In the genomic region with DNA sequence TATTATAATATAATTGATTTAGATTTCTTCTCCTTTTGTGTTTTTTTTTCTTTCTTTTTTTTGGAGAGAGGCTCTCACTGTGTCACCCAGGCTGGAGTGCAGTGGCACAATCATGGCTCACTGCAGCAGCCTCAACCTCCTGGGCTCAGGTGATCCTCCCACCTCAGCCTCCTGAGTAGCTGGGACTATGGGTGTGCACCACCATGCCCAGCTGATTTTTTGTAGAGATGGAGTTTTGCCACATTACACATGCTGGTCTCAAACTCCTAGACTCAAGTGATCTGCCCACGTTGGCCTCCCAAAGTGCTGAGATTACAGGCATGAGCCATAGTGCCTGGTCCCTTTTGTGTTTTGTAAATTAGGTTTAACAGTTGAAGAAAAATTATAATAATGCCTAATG, we compare ENCODE assay signal across 3 cellular contexts.
A peak's percentile ranks its signal among the peaks of the same experiment; 100 is the strongest.
DNase-seq lines count a peak whose midpoint lies in the region; TF ChIP-seq lines count a peak whose summit lies in the region.
"Not testable (repeated sequence)": the region's sequence is repeated elsewhere in the genome, so short reads cannot be mapped to it uniquely, and the experiment has no call there.

No MANE protein-coding gene starts in this region.

- not testable (repeated sequence) for H3K36me3 ChIP-seq in right atrium auricular region

- DNase-seq in right atrium auricular region (ENCODE audit: low spot score) (peak; percentile 50), islet precursor cell (peak; percentile 2), osteocyte (ENCODE audit: extremely low spot score, unreplicated experiment) (peak; percentile 57)

- not testable (repeated sequence) for H3K36me3 Mint-ChIP-seq in osteocyte (ENCODE audit: unreplicated experiment)

- not testable (repeated sequence) for H3K27ac Mint-ChIP-seq in osteocyte (ENCODE audit: unreplicated experiment)

- not testable (repeated sequence) for H3K27me3 ChIP-seq in right atrium auricular region

- not testable (repeated sequence) for H3K4me1 Mint-ChIP-seq in osteocyte (ENCODE audit: unreplicated experiment)

- not testable (repeated sequence) for TF ChIP-seq CTCF in right atrium auricular region (IDR thresholded peaks at IDR 0.05); osteocyte (IDR thresholded peaks at IDR 0.05)

- not testable (repeated sequence) for H3K4me3 ChIP-seq in right atrium auricular region

- H3K27me3 Mint-ChIP-seq in osteocyte (ENCODE audit: unreplicated experiment): not testable (repeated sequence)

- H3K4me1 ChIP-seq in right atrium auricular region: not testable (repeated sequence)

- H3K9me3 ChIP-seq in right atrium auricular region: not testable (repeated sequence)

- H3K4me3 Mint-ChIP-seq in osteocyte (ENCODE audit: unreplicated experiment): not testable (repeated sequence)

- H3K9me3 Mint-ChIP-seq in osteocyte (ENCODE audit: unreplicated experiment): peaks cover 27% of the 10 kb centered on the region

- H3K27ac ChIP-seq in right atrium auricular region: not testable (repeated sequence)

Comparison
In these comparisons a context has a peak if more than half of its experiments do, and no peak if none do; other contexts are left out.
1. DNase-seq: peak in every context shown above with its lines; median percentile 57 in osteocyte; 50 in right atrium auricular region; 2 in islet precursor cell.